9 cellular contexts compared by ENCODE assay signal in genomic region chr15:40493089-40493840, GRCh38. TPM values are rescaled to one million over a fixed set of nuclear protein-coding genes. Genes with fewer than 3 reads are reported as not detected.
DNase-seq lines count a peak whose midpoint lies in the region; ATAC-seq and TF ChIP-seq lines count a peak whose summit lies in the region.
"Had no signal": no experiment of that assay in that cellular context is flagged by ENCODE, and none has a peak within 500 bp of the region (broad histone marks: within the 10 kb centered on the region; RNA-seq: fewer than 3 reads in every experiment).

No MANE protein-coding gene starts in this region.

- peaks cover 46% of the 10 kb centered on the region for H3K4me1 Mint-ChIP-seq in activated naive CD8-positive, alpha-beta T cell treated with anti-CD3 and anti-CD28 coated beads, Interleukin-2, amount 50 U/mL, for 24 hours
- no peaks in the 10 kb centered on the region for H3K4me1 Mint-ChIP-seq in type B pancreatic cell (ENCODE audit: unreplicated experiment)

- peak overlapping the region; percentile 85 for H3K27ac Mint-ChIP-seq in activated naive CD8-positive, alpha-beta T cell treated with anti-CD3 and anti-CD28 coated beads, Interleukin-2, amount 50 U/mL, for 24 hours
- no peak overlapping the region for H3K27ac Mint-ChIP-seq in type B pancreatic cell

- peak overlapping the region; percentile 48 for H3K4me2 ChIP-seq in MM.1S (ENCODE audit: low read depth, low read length)

- H3K27me3 ChIP-seq in MM.1S (replicated peaks; ENCODE audit: insufficient read depth, low read length), result no peaks in the 10 kb centered on the region

- H2AFZ ChIP-seq in MM.1S (ENCODE audit: low read length), result no peak overlapping the region

- no peaks in the 10 kb centered on the region for H4K20me1 ChIP-seq in MM.1S (ENCODE audit: insufficient read depth, low read length)

- H3K36me3 Mint-ChIP-seq in activated naive CD8-positive, alpha-beta T cell treated with anti-CD3 and anti-CD28 coated beads, Interleukin-2, amount 50 U/mL, for 24 hours (ENCODE audit: low read depth), result no peaks in the 10 kb centered on the region
- no peaks in the 10 kb centered on the region for H3K36me3 Mint-ChIP-seq in type B pancreatic cell

- no peak overlapping the region for H3K27ac ChIP-seq in MM.1S (ENCODE audit: low read length)
- no peak overlapping the region for H3K27ac ChIP-seq in coronary artery

- peak overlapping the region; percentile 44 for H3K4me3 Mint-ChIP-seq in activated naive CD8-positive, alpha-beta T cell treated with anti-CD3 and anti-CD28 coated beads, Interleukin-2, amount 50 U/mL, for 24 hours
- H3K4me3 Mint-ChIP-seq in type B pancreatic cell, result no peak overlapping the region

- DNase-seq in MM.1S (peak; percentile 18), UCSD-AML1 (lab: John Stamatoyannopoulos, UW; ENCODE audit: unreplicated experiment) (peak; percentile 19), coronary artery (ENCODE audit: low spot score) (no peak), type B pancreatic cell (ENCODE audit: extremely low spot score, unreplicated experiment) (no peak)
- peak; percentile 60 for DNase-seq in activated naive CD8-positive, alpha-beta T cell treated with anti-CD3 and anti-CD28 coated beads, Interleukin-2, amount 50 U/mL, for 24 hours
- DNase-seq in stimulated activated CD8-positive, alpha-beta memory T cell treated with anti-CD3 and anti-CD28 coated beads, Interleukin-15, amount 100 ng/mL, for 1 hour (ENCODE audit: low read depth), result peak; percentile 6
- DNase-seq: kidney had no signal

- H3K27me3 Mint-ChIP-seq in activated naive CD8-positive, alpha-beta T cell treated with anti-CD3 and anti-CD28 coated beads, Interleukin-2, amount 50 U/mL, for 24 hours, result peaks cover 7% of the 10 kb centered on the region
- H3K27me3 Mint-ChIP-seq in type B pancreatic cell, result peaks cover 12% of the 10 kb centered on the region

- no peaks in the 10 kb centered on the region for H3K9me3 Mint-ChIP-seq in activated naive CD8-positive, alpha-beta T cell treated with anti-CD3 and anti-CD28 coated beads, Interleukin-2, amount 50 U/mL, for 24 hours
- H3K9me3 Mint-ChIP-seq in type B pancreatic cell, result no peaks in the 10 kb centered on the region

- H3K9me2 ChIP-seq in MM.1S (replicated peaks; ENCODE audit: insufficient read depth, low read length), result no peaks in the 10 kb centered on the region

- TF ChIP-seq CTCF in MM.1S (IDR thresholded peaks at IDR 0.05; ENCODE audit: low read length) (no peak), coronary artery (IDR thresholded peaks at IDR 0.05) (no peak), type B pancreatic cell (conservative IDR thresholded peaks at IDR 0.05) (no peak)

- H3K36me3 ChIP-seq in MM.1S (replicated peaks; ENCODE audit: insufficient read depth, low read length), result no peaks in the 10 kb centered on the region

- H3F3A ChIP-seq in MM.1S (ENCODE audit: insufficient read depth, low read length), result peaks cover 6% of the 10 kb centered on the region

- H3K4me3 ChIP-seq in MM.1S (ENCODE audit: low read length) (peak overlapping the region; percentile 1; the same call in 1 of the 2 replicates), coronary artery (no peak overlapping the region)

- H3K9me3 ChIP-seq in MM.1S (replicated peaks; ENCODE audit: insufficient read depth, low read length), result no peaks in the 10 kb centered on the region

- H3K4me1 ChIP-seq in MM.1S (ENCODE audit: low read length), result peaks cover 15% of the 10 kb centered on the region

- H3K9ac ChIP-seq in MM.1S (ENCODE audit: low read length), result no peak overlapping the region

- peak; percentile 96 for ATAC-seq in activated naive CD8-positive, alpha-beta T cell treated with anti-CD3 and anti-CD28 coated beads, Interleukin-2, amount 50 U/mL, for 24 hours
- ATAC-seq in HG03469 (IDR thresholded peaks at IDR 0.05; ENCODE audit: unreplicated experiment) (no peak), GM18867 (IDR thresholded peaks at IDR 0.05; ENCODE audit: unreplicated experiment) (no peak)

- no peaks in the 10 kb centered on the region for H3K79me2 ChIP-seq in MM.1S (ENCODE audit: low read length)

RNA-seq across cellular contexts. Expression of gene CHST14, which starts 22.5 kb away (rescaled TPM):
- total RNA-seq in type B pancreatic cell (ENCODE audit: low replicate concordance), result 12.7 and 24.2 TPM in 2 replicates

RNA-seq across cellular contexts. Expression of gene BAHD1, which starts 52.5 kb away (rescaled TPM):
- total RNA-seq in type B pancreatic cell (ENCODE audit: low replicate concordance), result 21.6 and 24.8 TPM in 2 replicates

Comparison
In these comparisons a context has a peak if more than half of its experiments do, and no peak if none do; other contexts are left out.
1. DNase-seq: peak in MM.1S (single experiment), UCSD-AML1 (single experiment), activated naive CD8-positive, alpha-beta T cell treated with anti-CD3 and anti-CD28 coated beads, Interleukin-2, amount 50 U/mL, for 24 hours (single experiment) and stimulated activated CD8-positive, alpha-beta memory T cell treated with anti-CD3 and anti-CD28 coated beads, Interleukin-15, amount 100 ng/mL, for 1 hour (single experiment); none in coronary artery (single experiment) and type B pancreatic cell (single experiment).